Comparison of ENCODE assay signal across 10 cellular contexts in genomic region chr17:35046245-35046644, GRCh38. TPM values are rescaled to one million over a fixed set of nuclear protein-coding genes. Genes with fewer than 3 reads are reported as not detected.
DNase-seq lines count a peak whose midpoint lies in the region; ATAC-seq, FAIRE-seq and TF ChIP-seq lines count a peak whose summit lies in the region.
"Had no signal": no experiment of that assay in that cellular context is flagged by ENCODE, and none has a peak within 500 bp of the region (broad histone marks: within the 10 kb centered on the region; RNA-seq: fewer than 3 reads in every experiment).

No MANE protein-coding gene starts in this region.

- no peak for FAIRE-seq in small intestine (lab: Jason Lieb, UNC)

- H3K9me3 Mint-ChIP-seq in activated CD4-positive, alpha-beta T cell treated with anti-CD3 and anti-CD28 coated beads for 36 hours (ENCODE audit: low read depth): no peaks in the 10 kb centered on the region
- H3K9me3 Mint-ChIP-seq in endodermal cell: no peaks in the 10 kb centered on the region

- peak overlapping the region; percentile 71 for H3K4me3 Mint-ChIP-seq in activated CD4-positive, alpha-beta T cell treated with anti-CD3 and anti-CD28 coated beads for 36 hours
- H3K4me3 Mint-ChIP-seq in endodermal cell: no peak overlapping the region

- H3K27ac Mint-ChIP-seq in activated CD4-positive, alpha-beta T cell treated with anti-CD3 and anti-CD28 coated beads for 36 hours: peak overlapping the region; percentile 91
- H3K27ac Mint-ChIP-seq in endodermal cell: peak overlapping the region; percentile 15

- H3K9ac ChIP-seq in endodermal cell (ENCODE audit: extremely low read depth, low read length, poor library complexity, severe bottlenecking): no peak overlapping the region

- 93 to 100% methylated on average over 2 to 4 of the region's 4 CpGs for WGBS in endodermal cell (ENCODE audit: insufficient coverage in 1 of 2, insufficient read length in 1 of 2), 2 experiments
- 16 to 47% (median 17%) methylated on average over 4 of the region's 4 CpGs for WGBS in small intestine, 3 donors

- peaks cover 6% of the 10 kb centered on the region for H3K4me1 ChIP-seq in endodermal cell (ENCODE audit: control insufficient read depth, insufficient read depth, low read length)
- H3K4me1 ChIP-seq in small intestine (ENCODE audit: control insufficient read depth in 2 of 2, insufficient read depth in 1 of 2, low read depth in 1 of 2, low read length in 1 of 2): peaks cover 5 to 19% of the 10 kb centered on the region in 2 donors

- H3K36me3 ChIP-seq in endodermal cell (ENCODE audit: control insufficient read depth, insufficient read depth, low read length) (no peaks in the 10 kb centered on the region), small intestine (ENCODE audit: control insufficient read depth in 2 of 2, insufficient read depth in 2 of 2, low read length in 2 of 2) (no peaks in the 10 kb centered on the region), H7 (replicated peaks; ENCODE audit: control insufficient read depth, insufficient read depth, low read length) (no peaks in the 10 kb centered on the region)

- no peak for ATAC-seq in activated CD4-positive, alpha-beta T cell treated with anti-CD3 and anti-CD28 coated beads for 36 hours
- ATAC-seq in SK-N-SH treated with all-trans-retinoic acid at 6 μM for 48 hours (peak; percentile 17; the same call in 1 of the 3 replicates), HG02610 (IDR thresholded peaks at IDR 0.05; ENCODE audit: unreplicated experiment) (no peak), GM21825 (IDR thresholded peaks at IDR 0.05; ENCODE audit: unreplicated experiment) (no peak)

- no peaks in the 10 kb centered on the region for H3K27me3 Mint-ChIP-seq in activated CD4-positive, alpha-beta T cell treated with anti-CD3 and anti-CD28 coated beads for 36 hours
- H3K27me3 Mint-ChIP-seq in endodermal cell (ENCODE audit: insufficient read depth): no peaks in the 10 kb centered on the region

- CTCF ChIA-PET in activated CD4-positive, alpha-beta T cell treated with anti-CD3 and anti-CD28 coated beads for 36 hours (lab: Charles Lee): interaction anchor here (0.6 to 2.5 kb wide), 15 partner anchors 9 to 408 kb away, joined by 3 to 16 read pairs (median 4); partner anchors contain the start of gene RFFL

- peaks cover 74% of the 10 kb centered on the region for H3K4me1 Mint-ChIP-seq in activated CD4-positive, alpha-beta T cell treated with anti-CD3 and anti-CD28 coated beads for 36 hours
- H3K4me1 Mint-ChIP-seq in endodermal cell: peaks cover 43% of the 10 kb centered on the region

- no peak for DNase-seq in activated CD4-positive, alpha-beta T cell treated with anti-CD3 and anti-CD28 coated beads for 36 hours
- DNase-seq in activated CD4-positive, alpha-beta T cell treated with anti-CD3 and anti-CD28 coated beads, Interleukin-2, amount 50 U/mL, for 1 hour: no peak
- DNase-seq in endodermal cell (no peak), small intestine (peak; percentile 56), H7 (no peak)

- H3K9me3 ChIP-seq in endodermal cell (ENCODE audit: control insufficient read depth, low read length): no peaks in the 10 kb centered on the region
- H3K9me3 ChIP-seq in small intestine (ENCODE audit: control insufficient read depth, low read depth): no peaks in the 10 kb centered on the region

- intact Hi-C loops in activated CD4-positive, alpha-beta T cell treated with anti-CD3 and anti-CD28 coated beads for 36 hours (cut with DNase I, micrococcal nuclease): loop anchor here (1.0 to 2.0 kb wide), 7 partner anchors 17 to 65 kb away; partner anchors contain the start of genes LIG3 (in 2 of the 2) and RFFL (in 2 of the 2)

- H3K4me3 ChIP-seq in endodermal cell (ENCODE audit: low read length): peak overlapping the region; percentile 65
- no peak overlapping the region for H3K4me3 ChIP-seq in small intestine (ENCODE audit: low read depth in 1 of 2, low read length in 2 of 2)
- H3K4me3 ChIP-seq in H7 (ENCODE audit: insufficient read depth, low read depth, low read length): no peak overlapping the region
- H3K4me3 ChIP-seq: coronary artery, lung had no signal

- POLR2A ChIA-PET in activated CD4-positive, alpha-beta T cell treated with anti-CD3 and anti-CD28 coated beads for 36 hours (lab: Charles Lee): interaction anchor here (0.6 to 1.9 kb wide), 10 partner anchors 8 to 142 kb away, joined by 3 to 19 read pairs (median 5); partner anchors contain the start of gene RFFL

- H3K27me3 ChIP-seq in endodermal cell (ENCODE audit: control insufficient read depth, insufficient read depth, low read length, poor library complexity, severe bottlenecking) (no peaks in the 10 kb centered on the region), small intestine (ENCODE audit: control insufficient read depth in 2 of 2, insufficient read depth in 2 of 2, low read length in 2 of 2) (no peaks in the 10 kb centered on the region), H7 (ENCODE audit: control insufficient read depth, insufficient read depth, low read length) (no peaks in the 10 kb centered on the region)

- H3K27ac ChIP-seq in endodermal cell (ENCODE audit: low read depth, low read length) (no peak overlapping the region), small intestine (ENCODE audit: low read depth in 1 of 2, low read length in 1 of 2) (peak overlapping the region; percentile 58 to 83)
- H3K27ac ChIP-seq: coronary artery had no signal

- no peak for TF ChIP-seq CTCF in endodermal cell (conservative IDR thresholded peaks at IDR 0.05)

- H3K36me3 Mint-ChIP-seq in activated CD4-positive, alpha-beta T cell treated with anti-CD3 and anti-CD28 coated beads for 36 hours (ENCODE audit: low read depth): no peaks in the 10 kb centered on the region
- H3K36me3 Mint-ChIP-seq in endodermal cell (ENCODE audit: low read depth): peaks cover 6% of the 10 kb centered on the region

TF ChIP-seq in SK-N-SH treated with all-trans-retinoic acid at 6 μM for 48 hours, 23 proteins besides CTCF, POLR2A, EP300 and RAD21:
- TF ChIP-seq ISL1 (CRISPR knock-in tag; IDR thresholded peaks at IDR 0.05): no peak
- no peak for TF ChIP-seq ZNF70 (CRISPR knock-in tag; IDR thresholded peaks at IDR 0.05)
- no peak for TF ChIP-seq SNAI2 (CRISPR knock-in tag; IDR thresholded peaks at IDR 0.05)
- no peak for TF ChIP-seq OSR1 (CRISPR knock-in tag; IDR thresholded peaks at IDR 0.05)
- TF ChIP-seq ZNF565 (CRISPR knock-in tag; conservative IDR thresholded peaks at IDR 0.05; ENCODE audit: low read depth): no peak

RNA-seq across cellular contexts. Expression of gene RFFL, which starts 17.3 kb away (rescaled TPM):
- 10 to 100 TPM; 19.2 to 22.9 TPM for total RNA-seq in activated CD4-positive, alpha-beta T cell treated with anti-CD3 and anti-CD28 coated beads for 36 hours
- 10 to 100 TPM; 33.8 to 56.6 TPM for total RNA-seq in endodermal cell
- polyA plus RNA-seq in endodermal cell (2013, experiment 1 of 2): 15.5 TPM
- polyA plus RNA-seq in endodermal cell (2013, experiment 2 of 2): 18.5 TPM
- 10 to 100 TPM in 2 of 3 donors, 1 to 10 TPM in 1; 10.0 to 18.5 (median 15.2) TPM for polyA plus RNA-seq in small intestine
- 25.5 and 29.9 TPM in 2 replicates for total RNA-seq in H7 (2014; rRNA removed; shearing (Covaris generic))
